9 cellular contexts compared by ENCODE assay signal in the genomic region with DNA sequence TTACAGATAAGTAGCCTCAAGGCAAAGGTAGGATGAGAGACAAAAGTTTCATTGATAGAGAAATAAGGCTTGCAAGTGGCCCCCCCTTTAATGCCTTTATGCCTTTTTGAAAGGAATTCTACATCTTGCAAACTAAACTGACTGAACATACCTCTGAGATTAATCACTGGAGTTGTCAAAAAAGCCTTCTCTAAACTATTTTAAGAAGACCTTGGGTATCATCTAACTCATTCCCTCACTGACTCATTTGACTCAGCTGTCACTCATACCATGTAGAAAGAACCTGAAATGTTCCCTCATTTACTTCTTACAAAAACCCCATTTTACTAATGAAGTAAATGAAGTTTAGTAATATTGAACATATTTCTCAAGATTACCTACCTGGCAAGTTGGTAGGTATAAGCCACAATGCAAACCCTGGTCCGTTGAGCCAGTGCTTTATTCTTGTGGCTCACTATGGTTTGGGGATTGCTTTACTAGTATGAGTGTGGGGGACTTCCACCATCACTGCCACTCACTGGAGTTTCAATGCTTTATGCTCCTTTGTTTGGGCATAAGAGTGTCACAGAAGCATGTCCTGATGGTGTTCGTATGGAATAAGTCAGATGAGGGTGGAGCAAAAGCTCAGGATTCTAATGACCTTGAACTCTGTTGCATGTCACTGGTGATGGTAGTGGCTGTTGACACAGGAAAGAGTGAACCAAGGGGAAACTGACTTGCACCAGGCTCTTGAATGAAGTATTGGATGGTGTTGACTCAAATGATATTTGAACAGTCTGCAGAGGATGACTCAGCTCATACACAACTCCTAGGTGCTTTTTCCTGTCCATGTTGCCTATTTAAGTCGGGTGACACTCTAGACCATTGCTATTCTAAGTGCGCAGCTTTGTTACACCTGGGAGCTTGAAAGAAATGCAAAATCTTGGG.
DNase-seq lines count a peak whose midpoint lies in the region; ATAC-seq and TF ChIP-seq lines count a peak whose summit lies in the region.
"Had no signal": no experiment of that assay in that cellular context is flagged by ENCODE, and none has a peak within 500 bp of the region (broad histone marks: within the 10 kb centered on the region; RNA-seq: fewer than 3 reads in every experiment).

No MANE protein-coding gene starts in this region.

- peak; percentile 81 for ATAC-seq in GM19023 (IDR thresholded peaks at IDR 0.05; ENCODE audit: unreplicated experiment)
- ATAC-seq in HG03060 (IDR thresholded peaks at IDR 0.05; ENCODE audit: low read depth, unreplicated experiment) = peak; percentile 71
- ATAC-seq in omental fat pad (ENCODE audit: low FRiP score) = no peak

- H3K27ac Mint-ChIP-seq in activated T-helper 1 cell treated with anti-CD3 and anti-CD28 coated beads, Interleukin-12 subunit alpha, Interleukin-12 subunit beta, Interleukin-2, Interleukin-4 antibody, amounts not matched to agents 30 ng/mL and 10 ng/mL and 1 ng/mL, durations not matched to agents 14 hours and 24 hours and 36 hours = peak overlapping the region; percentile 79

- H3K27me3 Mint-ChIP-seq in activated T-helper 1 cell treated with anti-CD3 and anti-CD28 coated beads, Interleukin-12 subunit alpha, Interleukin-12 subunit beta, Interleukin-2, Interleukin-4 antibody, amounts not matched to agents 30 ng/mL and 10 ng/mL and 1 ng/mL, durations not matched to agents 14 hours and 24 hours and 36 hours (ENCODE audit: insufficient read depth) = no peaks in the 10 kb centered on the region

- TF ChIP-seq CTCF in AG10803 (conservative IDR thresholded peaks at IDR 0.05; ENCODE audit: low read length) (no peak), omental fat pad (IDR thresholded peaks at IDR 0.05) (no peak)

- H3K4me3 Mint-ChIP-seq in activated T-helper 1 cell treated with anti-CD3 and anti-CD28 coated beads, Interleukin-12 subunit alpha, Interleukin-12 subunit beta, Interleukin-2, Interleukin-4 antibody, amounts not matched to agents 30 ng/mL and 10 ng/mL and 1 ng/mL, durations not matched to agents 14 hours and 24 hours and 36 hours = no peak overlapping the region

- no peak overlapping the region for H3K4me3 ChIP-seq in AG10803 (ENCODE audit: low read length)

- no peaks in the 10 kb centered on the region for H3K36me3 Mint-ChIP-seq in activated T-helper 1 cell treated with anti-CD3 and anti-CD28 coated beads, Interleukin-12 subunit alpha, Interleukin-12 subunit beta, Interleukin-2, Interleukin-4 antibody, amounts not matched to agents 30 ng/mL and 10 ng/mL and 1 ng/mL, durations not matched to agents 14 hours and 24 hours and 36 hours (ENCODE audit: low read depth)

- H3K4me1 Mint-ChIP-seq in activated T-helper 1 cell treated with anti-CD3 and anti-CD28 coated beads, Interleukin-12 subunit alpha, Interleukin-12 subunit beta, Interleukin-2, Interleukin-4 antibody, amounts not matched to agents 30 ng/mL and 10 ng/mL and 1 ng/mL, durations not matched to agents 14 hours and 24 hours and 36 hours (ENCODE audit: low read depth) = peaks cover 40% of the 10 kb centered on the region

- H3K9me3 Mint-ChIP-seq in activated T-helper 1 cell treated with anti-CD3 and anti-CD28 coated beads, Interleukin-12 subunit alpha, Interleukin-12 subunit beta, Interleukin-2, Interleukin-4 antibody, amounts not matched to agents 30 ng/mL and 10 ng/mL and 1 ng/mL, durations not matched to agents 14 hours and 24 hours and 36 hours = peaks cover under 1% of the 10 kb centered on the region

- DNase-seq in AG10803 (ENCODE audit: low read depth) (peak; percentile 16), omental fat pad (ENCODE audit: low spot score) (no peak), NCI-H2107 treated with DMSO at 0.1 percent for 48 hours (lab: John Stamatoyannopoulos, UW; ENCODE audit: unreplicated experiment) (no peak), NOMO-1 treated with dmso at 0.1 percent for 144 hours (lab: John Stamatoyannopoulos, UW; ENCODE audit: unreplicated experiment) (no peak), GOT3 (lab: John Stamatoyannopoulos, UW) (no peak)
- DNase-seq in activated T-helper 1 cell treated with anti-CD3 and anti-CD28 coated beads, Interleukin-12 subunit alpha, Interleukin-12 subunit beta, Interleukin-2, Interleukin-4 antibody, amounts not matched to agents 30 ng/mL and 10 ng/mL and 1 ng/mL, durations not matched to agents 14 hours and 24 hours and 36 hours (ENCODE audit: low spot score) = peak; percentile 32
- DNase-seq: left cardiac atrium had no signal

- intact Hi-C loops in activated T-helper 1 cell treated with anti-CD3 and anti-CD28 coated beads, Interleukin-12 subunit alpha, Interleukin-12 subunit beta, Interleukin-2, Interleukin-4 antibody, amounts not matched to agents 30 ng/mL and 10 ng/mL and 1 ng/mL, durations not matched to agents 14 hours and 24 hours and 36 hours (cut with micrococcal nuclease) = loop anchor here (1.0 to 5.0 kb wide), 7 partner anchors 74 to 971 kb away; no protein-coding TSS in a partner anchor

Comparison
In these comparisons a context has a peak if more than half of its experiments do, and no peak if none do; other contexts are left out.
1. DNase-seq: peak in AG10803 (single experiment) and activated T-helper 1 cell treated with anti-CD3 and anti-CD28 coated beads, Interleukin-12 subunit alpha, Interleukin-12 subunit beta, Interleukin-2, Interleukin-4 antibody, amounts not matched to agents 30 ng/mL and 10 ng/mL and 1 ng/mL, durations not matched to agents 14 hours and 24 hours and 36 hours (single experiment); none in omental fat pad (single experiment), NCI-H2107 treated with DMSO at 0.1 percent for 48 hours (single experiment), NOMO-1 treated with dmso at 0.1 percent for 144 hours (single experiment) and GOT3 (single experiment).